8 cellular contexts compared by ENCODE assay signal in the genomic region with DNA sequence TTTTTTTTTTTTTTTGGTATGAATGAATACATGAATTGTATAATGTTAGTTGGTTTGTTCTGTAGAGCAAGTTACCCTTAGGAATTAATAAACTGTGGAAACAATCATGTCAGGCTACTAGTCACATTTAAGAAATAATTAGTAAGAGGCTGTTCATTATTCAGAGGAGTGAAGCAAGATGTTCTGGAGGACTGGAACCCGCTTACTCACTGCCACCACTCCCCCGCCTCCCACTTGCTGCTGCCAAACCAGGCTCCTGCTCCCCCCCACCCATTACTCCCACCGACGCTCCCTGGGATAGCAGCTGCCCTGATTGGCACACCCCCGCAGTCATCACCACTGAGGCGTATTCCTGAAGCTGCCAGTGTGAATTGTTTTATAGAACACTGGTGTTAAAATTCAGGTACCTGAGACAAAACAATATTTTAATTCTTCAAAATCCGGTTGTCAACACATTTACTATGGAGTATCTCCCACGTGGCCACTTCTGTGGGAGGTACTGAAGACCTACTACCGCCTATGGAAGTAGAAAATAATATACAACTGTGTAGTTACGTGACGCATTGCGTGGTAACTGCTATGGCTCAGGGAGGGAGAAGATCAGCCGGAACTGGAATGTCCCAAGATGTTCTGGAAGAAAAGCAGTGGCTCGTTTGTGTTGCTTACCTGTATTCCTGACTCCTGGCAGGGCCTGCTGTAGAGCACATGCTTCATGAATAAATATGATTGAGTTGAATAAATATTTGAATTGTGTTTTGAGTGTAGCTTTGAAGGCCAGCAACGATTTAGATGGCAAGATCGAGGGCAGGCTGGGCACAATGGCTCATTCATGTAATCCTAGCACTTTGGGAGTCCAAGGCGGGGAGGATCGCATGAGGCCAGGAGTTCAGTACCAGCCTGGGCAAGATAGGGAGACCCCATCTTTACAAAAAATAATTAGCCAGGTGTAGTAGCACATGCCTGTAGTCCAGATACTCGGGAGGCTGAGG. TPM values are rescaled to one million over a fixed set of nuclear protein-coding genes. Genes with fewer than 3 reads are reported as not detected.
DNase-seq lines count a peak whose midpoint lies in the region; ATAC-seq, FAIRE-seq and TF ChIP-seq lines count a peak whose summit lies in the region.

No MANE protein-coding gene starts in this region.

- DNase-seq in A549 (ENCODE audit: low read depth in 1 of 2, low spot score in 1 of 2) (no peak), HFF-Myc (ENCODE audit: extremely low read depth, low read depth) (no peak), anterior cingulate cortex (lab: John Stamatoyannopoulos, UW) (peak in 45 of 58 donors; percentile 6 to 76 (median 38)), kidney glomerular epithelial cell (lab: John Stamatoyannopoulos, UW) (peak; percentile 86), upper lobe of right lung (peak; percentile 80), H4 (ENCODE audit: low spot score) (no peak), T-helper 9 cell (no peak)

- CTCF ChIA-PET in A549 (lab: Yijun Ruan, JAX) = no interaction called here

- H3K36me3 ChIP-seq in upper lobe of right lung = peaks cover 26% of the 10 kb centered on the region

- peak; percentile 51 for FAIRE-seq in A549 (lab: Jason Lieb, UNC)

- POLR2A ChIA-PET in A549 (lab: Yijun Ruan, JAX) = no interaction called here

- TF ChIP-seq CTCF in A549 (IDR thresholded peaks at IDR 0.05) = no peak
- no peak for TF ChIP-seq CTCF in HFF-Myc (IDR thresholded peaks at IDR 0.05; ENCODE audit: low read depth, low read length, missing control alignments)
- no peak for TF ChIP-seq CTCF in upper lobe of right lung (IDR thresholded peaks at IDR 0.05)

- peak overlapping the region; percentile 84; the same call in 1 of the 3 replicates for H3K4me3 ChIP-seq in A549
- H3K4me3 ChIP-seq in HFF-Myc (replicated peaks; ENCODE audit: low read depth, low read length) = peak overlapping the region; percentile 82
- peak overlapping the region; percentile 86 for H3K4me3 ChIP-seq in upper lobe of right lung

- H3K4me2 ChIP-seq in A549 = peak overlapping the region; percentile 83

- no peaks in the 10 kb centered on the region for H3K27me3 ChIP-seq in upper lobe of right lung

- no peak for TF ChIP-seq RAD21 in A549 (conservative IDR thresholded peaks at IDR 0.05 in 1 of 2, IDR thresholded peaks at IDR 0.05 in 1 of 2)

- no peak for TF ChIP-seq POLR2A in A549 (IDR thresholded peaks at IDR 0.05; ENCODE audit: low read length)

- H3K27ac ChIP-seq in A549 (no peak overlapping the region; a peak in 1 of 6 replicates), upper lobe of right lung (peak overlapping the region; percentile 96)

- intact Hi-C loops in upper lobe of right lung (cut with DNase I) = no loop called here

- H3K9me3 ChIP-seq in A549 (no peaks in the 10 kb centered on the region), upper lobe of right lung (no peaks in the 10 kb centered on the region)

- no peak for ATAC-seq in A549
- peak; percentile 22 for ATAC-seq in upper lobe of right lung
- ATAC-seq in HG03442 (IDR thresholded peaks at IDR 0.05; ENCODE audit: unreplicated experiment) = no peak

- H3K4me1 ChIP-seq in A549 = peaks cover 24% of the 10 kb centered on the region
- H3K4me1 ChIP-seq in upper lobe of right lung = peaks cover 9% of the 10 kb centered on the region

- TF ChIP-seq EP300 in A549 (IDR thresholded peaks at IDR 0.05) = no peak

- 86% methylated on average over 19 of the region's 19 CpGs for WGBS in A549 (ENCODE audit: missing lambda C conversion rate)

TF ChIP-seq in A549, 52 proteins besides CTCF, POLR2A, EP300 and RAD21:
- TF ChIP-seq CEBPB (IDR thresholded peaks at IDR 0.05) (no peak), GATA3 (IDR thresholded peaks at IDR 0.05; ENCODE audit: borderline replicate concordance) (no peak), NFE2L2 (conservative IDR thresholded peaks at IDR 0.05; ENCODE audit: low read length) (no peak), JUN (IDR thresholded peaks at IDR 0.05) (no peak), KDM1A (IDR thresholded peaks at IDR 0.05; ENCODE audit: low read depth) (no peak), TP53 (CRISPR knock-in tag; IDR thresholded peaks at IDR 0.05) (no peak), HOXB13 (CRISPR knock-in tag; IDR thresholded peaks at IDR 0.05; ENCODE audit: low read depth) (no peak), ZNF302 (CRISPR knock-in tag; IDR thresholded peaks at IDR 0.05) (no peak), HDAC2 (IDR thresholded peaks at IDR 0.05) (no peak), REST (IDR thresholded peaks at IDR 0.05) (no peak), MAFK (IDR thresholded peaks at IDR 0.05; ENCODE audit: partially characterized antibody) (no peak), CHD2 (IDR thresholded peaks at IDR 0.05; ENCODE audit: low read length, partially characterized antibody) (no peak), RNF2 (IDR thresholded peaks at IDR 0.05; ENCODE audit: borderline replicate concordance, low read depth) (no peak), RFX5 (IDR thresholded peaks at IDR 0.05) (no peak), POLR2AphosphoS2 (conservative IDR thresholded peaks at IDR 0.05; ENCODE audit: low read length) (no peak), FOXS1 (CRISPR knock-in tag; IDR thresholded peaks at IDR 0.05) (no peak), HES2 (IDR thresholded peaks at IDR 0.05) (no peak)
- TF ChIP-seq, protein P1, sequence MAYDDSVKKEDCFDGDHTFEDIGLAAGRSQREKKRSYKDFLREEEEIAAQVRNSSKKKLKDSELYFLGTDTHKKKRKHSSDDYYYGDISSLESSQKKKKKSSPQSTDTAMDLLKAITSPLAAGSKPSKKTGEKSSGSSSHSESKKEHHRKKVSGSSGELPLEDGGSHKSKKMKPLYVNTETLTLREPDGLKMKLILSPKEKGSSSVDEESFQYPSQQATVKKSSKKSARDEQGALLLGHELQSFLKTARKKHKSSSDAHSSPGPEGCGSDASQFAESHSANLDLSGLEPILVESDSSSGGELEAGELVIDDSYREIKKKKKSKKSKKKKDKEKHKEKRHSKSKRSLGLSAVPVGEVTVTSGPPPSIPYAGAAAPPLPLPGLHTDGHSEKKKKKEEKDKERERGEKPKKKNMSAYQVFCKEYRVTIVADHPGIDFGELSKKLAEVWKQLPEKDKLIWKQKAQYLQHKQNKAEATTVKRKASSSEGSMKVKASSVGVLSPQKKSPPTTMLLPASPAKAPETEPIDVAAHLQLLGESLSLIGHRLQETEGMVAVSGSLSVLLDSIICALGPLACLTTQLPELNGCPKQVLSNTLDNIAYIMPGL (CRISPR knock-in tag; IDR thresholded peaks at IDR 0.05; ENCODE audit: borderline replicate concordance) = no peak
- TF ChIP-seq, protein P2, sequence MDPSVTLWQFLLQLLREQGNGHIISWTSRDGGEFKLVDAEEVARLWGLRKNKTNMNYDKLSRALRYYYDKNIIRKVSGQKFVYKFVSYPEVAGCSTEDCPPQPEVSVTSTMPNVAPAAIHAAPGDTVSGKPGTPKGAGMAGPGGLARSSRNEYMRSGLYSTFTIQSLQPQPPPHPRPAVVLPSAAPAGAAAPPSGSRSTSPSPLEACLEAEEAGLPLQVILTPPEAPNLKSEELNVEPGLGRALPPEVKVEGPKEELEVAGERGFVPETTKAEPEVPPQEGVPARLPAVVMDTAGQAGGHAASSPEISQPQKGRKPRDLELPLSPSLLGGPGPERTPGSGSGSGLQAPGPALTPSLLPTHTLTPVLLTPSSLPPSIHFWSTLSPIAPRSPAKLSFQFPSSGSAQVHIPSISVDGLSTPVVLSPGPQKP (IDR thresholded peaks at IDR 0.05; ENCODE audit: low read depth, low read length) = no peak
- TF ChIP-seq, protein P3, sequence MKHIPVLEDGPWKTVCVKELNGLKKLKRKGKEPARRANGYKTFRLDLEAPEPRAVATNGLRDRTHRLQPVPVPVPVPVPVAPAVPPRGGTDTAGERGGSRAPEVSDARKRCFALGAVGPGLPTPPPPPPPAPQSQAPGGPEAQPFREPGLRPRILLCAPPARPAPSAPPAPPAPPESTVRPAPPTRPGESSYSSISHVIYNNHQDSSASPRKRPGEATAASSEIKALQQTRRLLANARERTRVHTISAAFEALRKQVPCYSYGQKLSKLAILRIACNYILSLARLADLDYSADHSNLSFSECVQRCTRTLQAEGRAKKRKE (CRISPR knock-in tag; IDR thresholded peaks at IDR 0.05; ENCODE audit: low read depth) = no peak
TF ChIP-seq in A549: peak in this region for 0.

RNA-seq across cellular contexts. Expression of gene DPY19L3, which starts 1.7 kb away (rescaled TPM):
- polyA plus RNA-seq in A549 (2011; rRNA removed) (28.9 and 29.6 TPM in 2 replicates), A549 (2017; fragmentation: RNase III; extraction: RNeasy Plus Mini Kit Qiagen cat#74134 plus additional on column Dnase treatment) (14.9 to 16.6 TPM (median 15.7 TPM) in 3 replicates)
- polyA plus RNA-seq in A549 (2012; cell fraction: cytosol; rRNA removed) = 22.4 and 26.1 TPM in 2 replicates
- polyA plus RNA-seq in A549 (2012; cell fraction: nucleus; rRNA removed) = 63.6 and 79.2 TPM in 2 replicates
- 39.7 and 51.2 TPM in 2 replicates for polyA minus RNA-seq in A549 (2011; rRNA and poly(A)+ RNA removed)
- total RNA-seq in upper lobe of right lung = 36.1 TPM
- total RNA-seq in H4 (2014; rRNA removed; shearing (Covaris generic)) = 8.6 and 10.7 TPM in 2 replicates

Comparison
In these comparisons a context has a peak if more than half of its experiments do, and no peak if none do; other contexts are left out.
1. DNase-seq: peak in anterior cingulate cortex (45 of 58), kidney glomerular epithelial cell (single experiment) and upper lobe of right lung (single experiment); none in A549 (0 of 2), HFF-Myc (single experiment), H4 (single experiment) and T-helper 9 cell (single experiment).
2. Peak in every context shown above with its lines, with median percentiles within 50 percentile points of each other: H3K4me3 ChIP-seq.